ENCODE assay signal across 20 cellular contexts in genomic region chr5:73818357-73818756, GRCh38.
DNase-seq lines count a peak whose midpoint lies in the region; ATAC-seq and TF ChIP-seq lines count a peak whose summit lies in the region.
"Had no signal": no experiment of that assay in that cellular context is flagged by ENCODE, and none has a peak within 500 bp of the region (broad histone marks: within the 10 kb centered on the region; RNA-seq: fewer than 3 reads in every experiment).

No MANE protein-coding gene starts in this region.

- DNase-seq in GM03348 (ENCODE audit: low spot score) (peak; percentile 47), astrocyte of the hippocampus (ENCODE audit: low read depth, low spot score) (peak; percentile 70), fibroblast of the conjunctiva (ENCODE audit: low read depth) (peak; percentile 8), thoracic aorta (ENCODE audit: low spot score) (no peak), OCI-M1 (lab: John Stamatoyannopoulos, UW) (no peak), left lobe of liver (ENCODE audit: low spot score) (no peak), NCI-H1694 (lab: John Stamatoyannopoulos, UW) (no peak)
- DNase-seq: activated CD8-positive, alpha-beta T cell treated with anti-CD3 and anti-CD28 coated beads, Interleukin-2, amount 10 ng/mL, durations not matched to agents 7 days and 5 days; anterior cingulate cortex; CD8-positive, alpha-beta memory T cell; KG1; NCI-H1105 treated with DMSO at 0.1 percent for 48 hours; NCI-H345; stimulated activated naive CD4-positive, alpha-beta T cell had no signal

- no peaks in the 10 kb centered on the region for H3K36me3 ChIP-seq in thoracic aorta
- H3K36me3 ChIP-seq: neutrophil, vagina had no signal

- H3K27me3 ChIP-seq in thoracic aorta (replicated peaks; ENCODE audit: insufficient read depth) = no peaks in the 10 kb centered on the region
- H3K27me3 ChIP-seq: neutrophil, vagina had no signal

- H3K4me1 ChIP-seq in thoracic aorta (ENCODE audit: control insufficient read depth in 1 of 2, low read depth in 2 of 2) = peaks cover 35 to 50% of the 10 kb centered on the region in 2 donors

- peak overlapping the region; percentile 16 to 39 for H3K27ac ChIP-seq in thoracic aorta
- H3K27ac ChIP-seq: HL-60, neutrophil, vagina, VCaP had no signal

- TF ChIP-seq CTCF in thoracic aorta (IDR thresholded peaks at IDR 0.05) = no peak

- no peaks in the 10 kb centered on the region for H3K9me3 ChIP-seq in thoracic aorta
- H3K9me3 ChIP-seq: neutrophil, vagina had no signal

- H3K4me3 ChIP-seq in thoracic aorta = no peak overlapping the region
- H3K4me3 ChIP-seq: smooth muscle cell, vagina had no signal

- ATAC-seq in thoracic aorta (ENCODE audit: insufficient number of reproducible peaks, low FRiP score, low read depth) = no peak
- no peak for ATAC-seq in left lobe of liver
- ATAC-seq: activated CD8-positive, alpha-beta T cell treated with anti-CD3 and anti-CD28 coated beads, Interleukin-2, amount 10 ng/mL, durations not matched to agents 7 days and 5 days; activated T-helper 17 cell treated with anti-CD3 and anti-CD28 coated beads, Interleukin-2, amount 50 U/mL, for 72 hours had no signal

Comparison
In these comparisons a context has a peak if more than half of its experiments do, and no peak if none do; other contexts are left out.
1. DNase-seq: peak in GM03348 (single experiment), astrocyte of the hippocampus (single experiment) and fibroblast of the conjunctiva (single experiment); none in thoracic aorta (single experiment), OCI-M1 (single experiment), left lobe of liver (single experiment) and NCI-H1694 (single experiment).